ENCODE assay signal across 1 cellular context in the genomic region with DNA sequence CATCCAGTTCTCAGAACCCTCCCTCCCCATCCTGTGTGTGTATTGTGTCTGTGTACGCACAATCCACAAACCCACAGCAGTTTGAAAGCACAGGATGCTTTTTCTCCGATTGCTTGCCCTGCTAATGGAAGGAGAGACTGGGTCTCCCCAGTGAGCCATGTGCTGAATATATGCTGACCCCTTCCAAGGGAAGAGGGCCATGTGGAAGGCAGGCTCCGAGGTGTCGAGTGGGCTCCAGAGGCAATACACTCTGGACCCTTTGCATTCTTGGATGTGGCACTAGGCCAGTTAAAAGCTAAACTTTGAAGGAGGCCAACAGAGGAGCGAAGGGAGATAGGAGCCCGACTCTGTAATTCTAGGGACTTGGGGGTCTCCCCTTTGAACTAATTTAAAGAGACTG.
TF ChIP-seq lines count a peak whose summit lies in the region.

No MANE protein-coding gene starts in this region.

TF ChIP-seq in HepG2, 621 proteins besides CTCF, POLR2A, EP300 and RAD21:
- TF ChIP-seq, protein P1, sequence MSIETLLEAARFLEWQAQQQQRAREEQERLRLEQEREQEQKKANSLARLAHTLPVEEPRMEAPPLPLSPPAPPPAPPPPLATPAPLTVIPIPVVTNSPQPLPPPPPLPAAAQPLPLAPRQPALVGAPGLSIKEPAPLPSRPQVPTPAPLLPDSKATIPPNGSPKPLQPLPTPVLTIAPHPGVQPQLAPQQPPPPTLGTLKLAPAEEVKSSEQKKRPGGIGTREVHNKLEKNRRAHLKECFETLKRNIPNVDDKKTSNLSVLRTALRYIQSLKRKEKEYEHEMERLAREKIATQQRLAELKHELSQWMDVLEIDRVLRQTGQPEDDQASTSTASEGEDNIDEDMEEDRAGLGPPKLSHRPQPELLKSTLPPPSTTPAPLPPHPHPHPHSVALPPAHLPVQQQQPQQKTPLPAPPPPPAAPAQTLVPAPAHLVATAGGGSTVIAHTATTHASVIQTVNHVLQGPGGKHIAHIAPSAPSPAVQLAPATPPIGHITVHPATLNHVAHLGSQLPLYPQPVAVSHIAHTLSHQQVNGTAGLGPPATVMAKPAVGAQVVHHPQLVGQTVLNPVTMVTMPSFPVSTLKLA (IDR thresholded peaks at IDR 0.05): peak; percentile 71
- TF ChIP-seq SIX4 (CRISPR knock-in tag; IDR thresholded peaks at IDR 0.05) (no peak), ZSCAN31 (CRISPR knock-in tag; IDR thresholded peaks at IDR 0.05; ENCODE audit: low read depth) (no peak)
